Comparison of ENCODE assay signal across 9 cellular contexts in genomic region chr5:67998709-67999251, GRCh38.
DNase-seq lines count a peak whose midpoint lies in the region; ATAC-seq and TF ChIP-seq lines count a peak whose summit lies in the region.
"Had no signal": no experiment of that assay in that cellular context is flagged by ENCODE, and none has a peak within 500 bp of the region (broad histone marks: within the 10 kb centered on the region; RNA-seq: fewer than 3 reads in every experiment).

No MANE protein-coding gene starts in this region.

- POLR2A ChIA-PET in WTC11 (lab: Charles Lee): no interaction called here
- POLR2A ChIA-PET in CD8-positive, alpha-beta T cell (lab: Charles Lee): no interaction called here

- peak overlapping the region; percentile 38 for H3K4me3 Mint-ChIP-seq in HFFc6
- no peak overlapping the region for H3K4me3 Mint-ChIP-seq in WTC11
- H3K4me3 Mint-ChIP-seq in CD8-positive, alpha-beta T cell: no peak overlapping the region
- H3K4me3 Mint-ChIP-seq: mesothelial cell of epicardium had no signal

- no peaks in the 10 kb centered on the region; the same call in 1 of the 2 replicates for H3K9me3 ChIP-seq in HAP-1
- H3K9me3 ChIP-seq in CD8-positive, alpha-beta T cell (ENCODE audit: low read length): no peaks in the 10 kb centered on the region

- peaks cover 44% of the 10 kb centered on the region for H3K4me1 Mint-ChIP-seq in HFFc6 (ENCODE audit: low read depth)
- 0 out of 2 replicates have a peak, but pooled peaks cover 2% of the 10 kb centered on the region for H3K4me1 Mint-ChIP-seq in WTC11
- H3K4me1 Mint-ChIP-seq in CD8-positive, alpha-beta T cell (ENCODE audit: low read depth): no peaks in the 10 kb centered on the region
- H3K4me1 Mint-ChIP-seq: mesothelial cell of epicardium had no signal

- H3K27me3 Mint-ChIP-seq in HFFc6 (ENCODE audit: insufficient read depth) (peaks cover 3% of the 10 kb centered on the region; the same call in 1 of the 2 replicates), WTC11 (ENCODE audit: low read depth) (no peaks in the 10 kb centered on the region)
- H3K27me3 Mint-ChIP-seq in CD8-positive, alpha-beta T cell (ENCODE audit: low read depth): no peaks in the 10 kb centered on the region

- DNase-seq in HFFc6 (peak; percentile 74), WTC11 (ENCODE audit: low spot score) (no peak), left cardiac atrium (peak; percentile 79), smooth muscle cell of the brain vasculature (ENCODE audit: low read depth, low spot score) (peak; percentile 88), HAP-1 (ENCODE audit: low spot score in 2 of 2) (no peak), iPS-NIHi7 (ENCODE audit: extremely low spot score) (no peak)
- no peak for DNase-seq in CD8-positive, alpha-beta T cell

- H3K27ac ChIP-seq in CD8-positive, alpha-beta T cell (ENCODE audit: low read depth, low read length): no peak overlapping the region

- no peaks in the 10 kb centered on the region for H3K27me3 ChIP-seq in HAP-1 (ENCODE audit: low read depth)
- H3K27me3 ChIP-seq in CD8-positive, alpha-beta T cell (ENCODE audit: insufficient read depth, low read length): no peaks in the 10 kb centered on the region

- in situ Hi-C loops in HAP-1 (cut with MboI; ENCODE audit: low sequenced_read_pairs): no loop called here

- intact Hi-C loops in left cardiac atrium (cut with DNase I): no loop called here
- intact Hi-C loops in CD8-positive, alpha-beta T cell (cut with DNase I, micrococcal nuclease): no loop called here

- CTCF ChIA-PET in WTC11 (lab: Charles Lee): no interaction called here
- CTCF ChIA-PET in CD8-positive, alpha-beta T cell (lab: Charles Lee): no interaction called here

- TF ChIP-seq CTCF in HFFc6 (IDR thresholded peaks at IDR 0.05) (no peak), WTC11 (IDR thresholded peaks at IDR 0.05) (no peak)
- TF ChIP-seq CTCF in CD8-positive, alpha-beta T cell (IDR thresholded peaks at IDR 0.05): no peak

- no peak overlapping the region for H3K4me3 ChIP-seq in HAP-1
- no peak overlapping the region for H3K4me3 ChIP-seq in CD8-positive, alpha-beta T cell (ENCODE audit: low read depth, low read length)

- peaks cover 10% of the 10 kb centered on the region for H3K9me3 Mint-ChIP-seq in HFFc6
- H3K9me3 Mint-ChIP-seq in WTC11: peaks cover 7% of the 10 kb centered on the region
- H3K9me3 Mint-ChIP-seq in CD8-positive, alpha-beta T cell: no peaks in the 10 kb centered on the region

- H3K27ac Mint-ChIP-seq in HFFc6: peak overlapping the region; percentile 67
- H3K27ac Mint-ChIP-seq in WTC11: no peak overlapping the region
- H3K27ac Mint-ChIP-seq in CD8-positive, alpha-beta T cell: no peak overlapping the region
- H3K27ac Mint-ChIP-seq: mesothelial cell of epicardium had no signal

- no peaks in the 10 kb centered on the region for H3K36me3 ChIP-seq in HAP-1 (replicated peaks)
- no peaks in the 10 kb centered on the region for H3K36me3 ChIP-seq in CD8-positive, alpha-beta T cell (ENCODE audit: insufficient read depth, low read length)

- H3K4me1 ChIP-seq in HAP-1: no peaks in the 10 kb centered on the region
- no peaks in the 10 kb centered on the region for H3K4me1 ChIP-seq in CD8-positive, alpha-beta T cell (ENCODE audit: insufficient read depth, low read length)

- ATAC-seq in WTC11 (no peak), left cardiac atrium (peak; percentile 89 to 96), HG02938 (IDR thresholded peaks at IDR 0.05; ENCODE audit: unreplicated experiment) (no peak)
- no peak for ATAC-seq in CD8-positive, alpha-beta T cell

- H3K36me3 Mint-ChIP-seq in HFFc6 (ENCODE audit: low read depth) (peaks cover 5% of the 10 kb centered on the region), WTC11 (no peaks in the 10 kb centered on the region)
- H3K36me3 Mint-ChIP-seq in CD8-positive, alpha-beta T cell: no peaks in the 10 kb centered on the region
- H3K36me3 Mint-ChIP-seq: mesothelial cell of epicardium had no signal

TF ChIP-seq in WTC11, 78 proteins besides CTCF, POLR2A, EP300 and RAD21:
- TF ChIP-seq PRDM15 (CRISPR knock-in tag; IDR thresholded peaks at IDR 0.05) (peak; percentile 58), ZMAT4 (CRISPR knock-in tag; IDR thresholded peaks at IDR 0.05) (no peak)

Comparison
In these comparisons a context has a peak if more than half of its experiments do, and no peak if none do; other contexts are left out.
1. DNase-seq: peak in HFFc6 (single experiment), left cardiac atrium (single experiment) and smooth muscle cell of the brain vasculature (single experiment); none in WTC11 (single experiment), HAP-1 (0 of 2), CD8-positive, alpha-beta T cell (0 of 7) and iPS-NIHi7 (single experiment).
2. ATAC-seq: peak in left cardiac atrium (2 of 2); none in WTC11 (single experiment), CD8-positive, alpha-beta T cell (single experiment) and HG02938 (single experiment).